Comparison of ENCODE assay signal across 23 cellular contexts in the genomic region with DNA sequence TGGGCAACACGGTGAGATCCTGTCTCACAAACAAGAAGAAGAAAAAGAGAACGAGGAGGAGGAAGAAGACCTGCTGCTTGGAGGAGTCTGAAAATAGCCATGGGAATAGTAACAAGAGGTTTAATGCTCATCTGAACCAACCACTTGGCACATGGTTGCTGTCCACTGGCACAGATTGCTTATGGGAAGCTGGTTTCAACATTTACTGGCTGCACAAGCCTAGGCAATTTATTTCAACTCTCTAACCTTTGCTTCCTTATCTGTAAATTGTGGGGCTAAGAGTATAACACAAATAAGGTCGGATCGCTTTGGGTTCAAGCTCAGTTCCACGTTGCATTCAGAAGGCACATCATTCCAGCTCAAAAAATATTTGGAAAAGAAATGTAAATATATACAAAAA.
"Had no signal": no experiment of that assay in that cellular context is flagged by ENCODE, and none has a peak within 500 bp of the region (broad histone marks: within the 10 kb centered on the region; RNA-seq: fewer than 3 reads in every experiment).

No MANE protein-coding gene starts in this region.

- H3K36me3 ChIP-seq: adrenal gland, ascending aorta, brain microvascular endothelial cell, esophagus squamous epithelium, gastroesophageal sphincter, prostate gland, WERI-Rb-1 had no signal

- H3K36me3 Mint-ChIP-seq: activated naive CD8-positive, alpha-beta T cell; naive thymus-derived CD8-positive, alpha-beta T cell; stimulated activated effector memory CD8-positive, alpha-beta T cell treated with anti-CD3 and anti-CD28 coated beads, Interleukin-12 subunit alpha, Interleukin-12 subunit beta, amount 100 ng/mL, for 72 hours; T-cell had no signal

- H3K4me1 ChIP-seq: adrenal gland, ascending aorta, prostate gland had no signal

- DNase-seq: activated CD4-positive, alpha-beta T cell treated with anti-CD3 and anti-CD28 coated beads, Interleukin-2, amount 10 ng/mL, durations not matched to agents 7 days and 5 days; activated CD4-positive, CD25-positive, alpha-beta regulatory T cell treated with anti-CD3 and anti-CD28 coated beads, Interleukin-2, amount 50 U/mL, for 72 hours; activated CD8-positive, alpha-beta T cell treated with anti-CD3 and anti-CD28 coated beads for 36 hours; activated naive CD4-positive, alpha-beta T cell; activated T-cell treated with anti-CD3 and anti-CD28 coated beads, Interleukin-2, amount 50 U/mL, for 4 hours; brain microvascular endothelial cell; caudate nucleus; esophagus squamous epithelium; naive thymus-derived CD8-positive, alpha-beta T cell; right cardiac atrium; small intestine; stimulated activated CD4-positive, alpha-beta T cell treated with anti-CD3 and anti-CD28 coated beads, Interleukin-2, amount 100 ng/mL, for 24 hours; stimulated activated naive CD8-positive, alpha-beta T cell treated with anti-CD3 and anti-CD28 coated beads, Interleukin-15, amount 100 ng/mL, for 72 hours; T-cell; trophoblast cell had no signal

- ATAC-seq: activated CD8-positive, alpha-beta T cell treated with anti-CD3 and anti-CD28 coated beads for 36 hours; activated T-cell treated with anti-CD3 and anti-CD28 coated beads, Interleukin-2, amount 50 U/mL, for 4 hours; gastroesophageal sphincter; naive thymus-derived CD8-positive, alpha-beta T cell; right cardiac atrium; stimulated activated effector memory CD8-positive, alpha-beta T cell treated with anti-CD3 and anti-CD28 coated beads, Interleukin-12 subunit alpha, Interleukin-12 subunit beta, amount 100 ng/mL, for 72 hours; stimulated activated naive CD8-positive, alpha-beta T cell treated with anti-CD3 and anti-CD28 coated beads, Interleukin-15, amount 100 ng/mL, for 72 hours; T-cell had no signal

- H3K9me3 Mint-ChIP-seq: activated CD4-positive, alpha-beta T cell treated with anti-CD3 and anti-CD28 coated beads, Interleukin-2, amount 10 ng/mL, durations not matched to agents 7 days and 5 days; activated CD8-positive, alpha-beta T cell treated with anti-CD3 and anti-CD28 coated beads for 36 hours; activated T-cell treated with anti-CD3 and anti-CD28 coated beads, Interleukin-2, amount 50 U/mL, for 4 hours; activated T-helper 2 cell treated with anti-CD3 and anti-CD28 coated beads, Interferon-gamma antibody, Interleukin-2, Interleukin-4, amounts not matched to agents 10 μg/mL and 5 μg/mL and 100 μg/mL, durations not matched to agents 14 hours and 24 hours and 36 hours; naive thymus-derived CD8-positive, alpha-beta T cell; stimulated activated effector memory CD8-positive, alpha-beta T cell treated with anti-CD3 and anti-CD28 coated beads, Interleukin-12 subunit alpha, Interleukin-12 subunit beta, amount 100 ng/mL, for 72 hours; stimulated activated naive CD8-positive, alpha-beta T cell treated with anti-CD3 and anti-CD28 coated beads, Interleukin-15, amount 100 ng/mL, for 72 hours; T-cell had no signal

- H3K4me3 ChIP-seq: adrenal gland, ascending aorta, esophagus squamous epithelium, gastroesophageal sphincter, prostate gland had no signal

- H3K27me3 ChIP-seq: adrenal gland, ascending aorta, brain microvascular endothelial cell, esophagus squamous epithelium, gastroesophageal sphincter had no signal

- H3K9me3 ChIP-seq: adrenal gland, ascending aorta, esophagus squamous epithelium, gastroesophageal sphincter, prostate gland had no signal

- H3K27ac ChIP-seq: adrenal gland, ascending aorta, brain microvascular endothelial cell, esophagus squamous epithelium, gastroesophageal sphincter, prostate gland, WERI-Rb-1 had no signal

- H3K4me3 Mint-ChIP-seq: activated CD4-positive, alpha-beta T cell treated with anti-CD3 and anti-CD28 coated beads, Interleukin-2, amount 10 ng/mL, durations not matched to agents 7 days and 5 days; activated CD8-positive, alpha-beta T cell treated with anti-CD3 and anti-CD28 coated beads for 36 hours; activated naive CD8-positive, alpha-beta T cell; activated T-cell treated with anti-CD3 and anti-CD28 coated beads, Interleukin-2, amount 50 U/mL, for 4 hours; naive thymus-derived CD8-positive, alpha-beta T cell; stimulated activated effector memory CD8-positive, alpha-beta T cell treated with anti-CD3 and anti-CD28 coated beads, Interleukin-12 subunit alpha, Interleukin-12 subunit beta, amount 100 ng/mL, for 72 hours; stimulated activated naive CD8-positive, alpha-beta T cell treated with anti-CD3 and anti-CD28 coated beads, Interleukin-15, amount 100 ng/mL, for 72 hours; T-cell had no signal

- H3K27ac Mint-ChIP-seq: activated CD4-positive, alpha-beta T cell treated with anti-CD3 and anti-CD28 coated beads, Interleukin-2, amount 10 ng/mL, durations not matched to agents 7 days and 5 days; activated CD8-positive, alpha-beta T cell treated with anti-CD3 and anti-CD28 coated beads for 36 hours; activated naive CD8-positive, alpha-beta T cell; activated T-helper 2 cell treated with anti-CD3 and anti-CD28 coated beads, Interferon-gamma antibody, Interleukin-2, Interleukin-4, amounts not matched to agents 10 μg/mL and 5 μg/mL and 100 μg/mL, durations not matched to agents 14 hours and 24 hours and 36 hours; naive thymus-derived CD8-positive, alpha-beta T cell; stimulated activated effector memory CD8-positive, alpha-beta T cell treated with anti-CD3 and anti-CD28 coated beads, Interleukin-12 subunit alpha, Interleukin-12 subunit beta, amount 100 ng/mL, for 72 hours; stimulated activated naive CD8-positive, alpha-beta T cell treated with anti-CD3 and anti-CD28 coated beads, Interleukin-15, amount 100 ng/mL, for 72 hours; T-cell had no signal
